ENCODE assay signal across 8 cellular contexts in the genomic region with DNA sequence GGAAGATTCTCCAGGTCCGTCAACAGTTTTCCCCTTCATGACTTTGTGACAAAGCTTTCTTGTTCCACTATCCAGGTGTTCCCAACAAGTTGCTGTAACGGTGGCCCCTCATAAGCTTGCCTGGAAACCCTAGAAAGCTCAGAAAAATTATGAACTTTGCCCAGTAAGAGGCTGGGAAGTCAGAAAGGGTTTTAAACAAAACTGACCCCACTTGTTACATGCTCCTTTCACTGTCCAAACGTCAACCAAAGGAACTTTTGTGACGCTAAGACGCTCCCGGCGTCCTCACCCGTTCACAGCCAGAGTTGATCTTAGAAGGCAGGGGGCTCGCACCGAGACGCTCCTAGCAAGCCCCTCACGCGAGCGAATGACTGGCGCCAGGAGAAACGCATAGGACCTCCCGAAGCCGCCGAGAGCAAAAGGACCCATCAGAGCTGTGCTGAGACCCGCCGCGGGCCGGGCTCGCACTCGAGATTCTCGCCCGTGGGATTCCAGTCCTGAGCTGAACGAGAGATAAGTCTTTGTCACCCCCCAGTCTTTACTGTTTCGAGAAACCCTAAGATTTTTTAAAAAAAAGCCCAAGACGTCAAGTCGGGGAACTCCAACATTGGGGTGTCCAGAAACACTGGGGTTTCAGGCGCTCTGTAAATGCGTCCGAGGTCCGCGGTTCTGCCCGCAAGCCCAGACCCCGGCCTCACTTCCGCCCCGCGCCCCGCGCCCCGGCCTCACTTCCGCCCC. TPM values are rescaled to one million over a fixed set of nuclear protein-coding genes. Genes with fewer than 3 reads are reported as not detected.
DNase-seq lines count a peak whose midpoint lies in the region; ATAC-seq and TF ChIP-seq lines count a peak whose summit lies in the region.

No MANE protein-coding gene starts in this region.

- H3K9me3 Mint-ChIP-seq in chondrocyte (ENCODE audit: low read depth): no peaks in the 10 kb centered on the region

- H3K4me1 ChIP-seq in HAP-1 (peaks cover 13% of the 10 kb centered on the region), Panc1 (ENCODE audit: control insufficient read depth, insufficient read depth, low read length) (peaks cover 23% of the 10 kb centered on the region), right lobe of liver (peaks cover 0 to 28% (median 4%) of the 10 kb centered on the region in 4 donors), stomach (peaks cover 8 to 50% (median 34%) of the 10 kb centered on the region in 4 donors)

- CTCF ChIA-PET in Panc1 (lab: Charles Lee): no interaction called here

- no peak for TF ChIP-seq EP300 in stomach (IDR thresholded peaks at IDR 0.05)

- ATAC-seq in Panc1 (peak; percentile 3; the same call in 1 of the 2 replicates), right lobe of liver (no peak)

- intact Hi-C loops in Panc1 (cut with micrococcal nuclease; ENCODE audit: unreplicated experiment): no loop called here
- intact Hi-C loops in right lobe of liver (cut with DNase I): no loop called here
- intact Hi-C loops in stomach (cut with DNase I; ENCODE audit: low total_unique reads): no loop called here

- peak overlapping the region; percentile 94 for H3K27ac ChIP-seq in Panc1 (ENCODE audit: low read length)
- H3K27ac ChIP-seq in right lobe of liver: peak overlapping the region; percentile 95 to 96 (median 95)
- H3K27ac ChIP-seq in stomach: peak overlapping the region; percentile 99 to 100 (median 99)

- no peak for TF ChIP-seq POLR2A in right lobe of liver (IDR thresholded peaks at IDR 0.05)
- TF ChIP-seq POLR2A in stomach (IDR thresholded peaks at IDR 0.05): no peak

- H3K4me1 Mint-ChIP-seq in chondrocyte (ENCODE audit: low read depth): peaks cover 39% of the 10 kb centered on the region

- H3K27ac Mint-ChIP-seq in chondrocyte (ENCODE audit: unreplicated experiment): peak overlapping the region; percentile 98

- in situ Hi-C loops in HAP-1 (cut with MboI; ENCODE audit: low sequenced_read_pairs) (no loop called here), Panc1 (cut with HindIII; ENCODE audit: low pct_unique_long_range_greater_than_20kb, low sequenced_read_pairs) (no loop called here)

- POLR2A ChIA-PET in Panc1 (lab: Charles Lee): no interaction called here

- H3K4me3 ChIP-seq in HAP-1 (peak overlapping the region; percentile 90), Panc1 (ENCODE audit: low read depth in 2 of 2, low read length in 2 of 2) (peak overlapping the region; percentile 71 to 91), right lobe of liver (peak overlapping the region; percentile 76 to 91 (median 87)), stomach (peak overlapping the region; percentile 79 to 91 (median 84))

- peaks cover 15% of the 10 kb centered on the region for H3K36me3 Mint-ChIP-seq in chondrocyte (ENCODE audit: low read depth)

- H3K9me3 ChIP-seq in HAP-1 (no peaks in the 10 kb centered on the region), Panc1 (ENCODE audit: control insufficient read depth, insufficient read depth, low read depth, low read length) (no peaks in the 10 kb centered on the region), right lobe of liver (no peaks in the 10 kb centered on the region), stomach (no peaks in the 10 kb centered on the region)

- TF ChIP-seq CTCF in GM10266 (IDR thresholded peaks at IDR 0.05; ENCODE audit: control insufficient read depth, insufficient read depth, low read depth, missing control alignments): no peak
- TF ChIP-seq CTCF in Panc1 (IDR thresholded peaks at IDR 0.05): no peak
- no peak for TF ChIP-seq CTCF in chondrocyte (IDR thresholded peaks at IDR 0.05)
- TF ChIP-seq CTCF in right lobe of liver (IDR thresholded peaks at IDR 0.05): no peak
- no peak for TF ChIP-seq CTCF in stomach (IDR thresholded peaks at IDR 0.05)

- WGBS in right lobe of liver (ENCODE audit: insufficient coverage, low coverage, low lambda C conversion rate, missing lambda C conversion rate): 3% methylated on average over 16 of the region's 45 CpGs
- WGBS in stomach, 5 donors: 4 to 10% (median 8%) methylated on average over 33 to 45 of the region's 45 CpGs

- BruUV-seq in Panc1 (replicated peaks; lab: Mats Ljungman, UMichigan): no TSS peak

- DNase-seq in GM10266 (ENCODE audit: extremely low spot score) (peak; percentile 22), HAP-1 (ENCODE audit: low spot score in 2 of 2) (peak in 1 of 2 experiments; percentile 25), Panc1 (ENCODE audit: low read depth, low spot score) (no peak), chondrocyte (ENCODE audit: low spot score) (no peak), right lobe of liver (peak; percentile 30 to 60 (median 55)), stomach (peak; percentile 29), NCI-H345 treated with DMSO at 0.1 percent for 48 hours (lab: John Stamatoyannopoulos, UW; ENCODE audit: unreplicated experiment) (no peak), midbrain (lab: John Stamatoyannopoulos, UW) (no peak)

- peak overlapping the region; percentile 85 for H3K4me3 Mint-ChIP-seq in chondrocyte (ENCODE audit: unreplicated experiment)

- H3K27me3 ChIP-seq in HAP-1 (ENCODE audit: low read depth) (no peaks in the 10 kb centered on the region), Panc1 (ENCODE audit: control insufficient read depth, insufficient read depth, low read length) (no peaks in the 10 kb centered on the region), right lobe of liver (no peaks in the 10 kb centered on the region), stomach (no peaks in the 10 kb centered on the region)

- H3K36me3 ChIP-seq in HAP-1 (replicated peaks) (peaks cover 46% of the 10 kb centered on the region), Panc1 (ENCODE audit: control insufficient read depth, insufficient read depth, low read length) (peaks cover 10% of the 10 kb centered on the region), right lobe of liver (peaks cover 0 to 25% (median 6%) of the 10 kb centered on the region in 4 donors), stomach (peaks cover 15 to 47% (median 41%) of the 10 kb centered on the region in 4 donors)

- no peaks in the 10 kb centered on the region for H3K27me3 Mint-ChIP-seq in chondrocyte (ENCODE audit: low read depth)

RNA-seq across cellular contexts. Expression of gene ACAT2, which starts 0.5 kb away (rescaled TPM):
- 112 TPM for total RNA-seq in Panc1 (2021; ENCODE audit: unreplicated experiment)
- 45.6 TPM for polyA plus RNA-seq in Panc1 (2012; ENCODE audit: insufficient read length)
- total RNA-seq in chondrocyte: 36.0 to 43.5 TPM (median 38.4 TPM) in 3 replicates
- 100 to 1,000 TPM in 1 of 6 experiments, 10 to 100 TPM in 5; 11.2 to 120 (median 52.2) TPM for total RNA-seq in right lobe of liver
- 10 to 100 TPM in 2 of 5 donors, 1 to 10 TPM in 2, under 1 TPM in 1; 0.58 to 82.1 (median 2.5) TPM for total RNA-seq in stomach
- polyA plus RNA-seq in stomach: 10 to 100 TPM; 35.0 to 43.6 (median 39.7) TPM

RNA-seq across cellular contexts. Expression of gene TCP1, which starts 28.1 kb away (rescaled TPM):
- total RNA-seq in Panc1 (2021; ENCODE audit: unreplicated experiment) (340 TPM), chondrocyte (169 to 200 TPM (median 175 TPM) in 3 replicates), right lobe of liver (10 to 100 TPM; 50.4 to 97.1 (median 77.8) TPM), stomach (100 to 1,000 TPM in 4 of 5 donors, 10 to 100 TPM in 1; 52.7 to 199 (median 127) TPM)
- polyA plus RNA-seq in Panc1 (2012; ENCODE audit: insufficient read length): 402 TPM
- polyA plus RNA-seq in stomach: 10 to 100 TPM; 64.8 to 98.0 (median 85.5) TPM

RNA-seq across cellular contexts. Expression of gene MRPL18, which starts 29.0 kb away (rescaled TPM):
- total RNA-seq in Panc1 (2021; ENCODE audit: unreplicated experiment) (98.4 TPM), chondrocyte (52.2 to 70.6 TPM (median 53.1 TPM) in 3 replicates), right lobe of liver (10 to 100 TPM; 26.6 to 78.5 (median 43.1) TPM), stomach (100 to 1,000 TPM in 1 of 5 donors, 10 to 100 TPM in 3, 1 to 10 TPM in 1; 3.6 to 105 (median 50.5) TPM)
- polyA plus RNA-seq in Panc1 (2012; ENCODE audit: insufficient read length): 97.1 TPM
- 10 to 100 TPM; 80.4 to 96.8 (median 86.9) TPM for polyA plus RNA-seq in stomach

RNA-seq across cellular contexts. Expression of gene WTAP, which starts 34.0 kb away (rescaled TPM):
- total RNA-seq in Panc1 (2021; ENCODE audit: unreplicated experiment) (112 TPM), chondrocyte (65.0 to 72.3 TPM (median 65.9 TPM) in 3 replicates), right lobe of liver (10 to 100 TPM; 21.1 to 64.3 (median 37.6) TPM), stomach (100 to 1,000 TPM in 1 of 5 donors, 10 to 100 TPM in 4; 35.0 to 125 (median 82.6) TPM)
- polyA plus RNA-seq in Panc1 (2012; ENCODE audit: insufficient read length): 51.1 TPM
- polyA plus RNA-seq in stomach: 10 to 100 TPM; 54.1 to 78.1 (median 58.3) TPM

RNA-seq across cellular contexts. Expression of gene PNLDC1, which starts 38.8 kb away (rescaled TPM):
- total RNA-seq in Panc1 (2021; ENCODE audit: unreplicated experiment) (not detected), chondrocyte (not detected in 3 replicates), right lobe of liver (under 1 TPM in 1 of 6 experiments, not detected in 5; 0.15 TPM), stomach (1 to 10 TPM in 1 of 5 donors, under 1 TPM in 1, not detected in 3; 0.55 to 2.5 TPM)
- not detected for polyA plus RNA-seq in Panc1 (2012; ENCODE audit: insufficient read length)
- under 1 TPM in 2 of 3 donors, not detected in 1; 0.25 to 0.30 TPM for polyA plus RNA-seq in stomach

Comparison
In these comparisons a context has a peak if more than half of its experiments do, and no peak if none do; other contexts are left out.
1. DNase-seq: peak in GM10266 (single experiment), right lobe of liver (3 of 3) and stomach (single experiment); none in Panc1 (single experiment), chondrocyte (single experiment), NCI-H345 treated with DMSO at 0.1 percent for 48 hours (single experiment) and midbrain (single experiment).
2. Peak in every context shown above with its lines, with median percentiles within 50 percentile points of each other: H3K4me3 ChIP-seq and H3K27ac ChIP-seq.